Comparison of ENCODE assay signal across 1 cellular context in the genomic region with DNA sequence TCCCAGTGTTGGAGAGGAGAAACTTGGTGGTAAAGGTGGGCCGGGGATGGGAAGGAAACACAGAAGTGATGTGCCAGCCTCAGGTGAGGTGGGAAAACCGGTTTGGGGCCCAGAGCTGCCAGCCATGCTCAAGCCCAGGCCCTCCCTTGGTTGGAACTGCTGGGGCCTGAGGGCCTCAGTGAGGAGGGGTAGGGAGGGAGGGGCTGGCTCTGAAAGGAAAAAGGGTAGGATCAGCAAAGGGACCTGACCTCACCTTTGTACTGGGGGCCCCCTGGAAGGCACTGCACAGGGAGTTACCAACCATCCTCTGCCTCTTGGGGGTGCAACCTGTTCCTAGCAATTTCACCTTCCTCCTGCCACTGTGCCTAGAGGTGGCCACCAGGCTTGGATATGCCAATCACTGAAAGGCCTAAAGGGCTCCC.
A peak's percentile ranks its signal among the peaks of the same experiment; 100 is the strongest.
TF ChIP-seq lines count a peak whose summit lies in the region.

No MANE protein-coding gene starts in this region.

TF ChIP-seq in HepG2, 621 proteins besides CTCF, POLR2A, EP300 and RAD21 (continues in another document):
- peak; percentile 62; the same call in 1 of the 2 replicates for TF ChIP-seq PAF1 (CRISPR knock-in tag; IDR thresholded peaks at IDR 0.05)
- 0 out of 2 replicates have a peak, but pooled peaks have one; percentile 35 for TF ChIP-seq ZNF777 (CRISPR knock-in tag; IDR thresholded peaks at IDR 0.05)
- TF ChIP-seq, protein P1, sequence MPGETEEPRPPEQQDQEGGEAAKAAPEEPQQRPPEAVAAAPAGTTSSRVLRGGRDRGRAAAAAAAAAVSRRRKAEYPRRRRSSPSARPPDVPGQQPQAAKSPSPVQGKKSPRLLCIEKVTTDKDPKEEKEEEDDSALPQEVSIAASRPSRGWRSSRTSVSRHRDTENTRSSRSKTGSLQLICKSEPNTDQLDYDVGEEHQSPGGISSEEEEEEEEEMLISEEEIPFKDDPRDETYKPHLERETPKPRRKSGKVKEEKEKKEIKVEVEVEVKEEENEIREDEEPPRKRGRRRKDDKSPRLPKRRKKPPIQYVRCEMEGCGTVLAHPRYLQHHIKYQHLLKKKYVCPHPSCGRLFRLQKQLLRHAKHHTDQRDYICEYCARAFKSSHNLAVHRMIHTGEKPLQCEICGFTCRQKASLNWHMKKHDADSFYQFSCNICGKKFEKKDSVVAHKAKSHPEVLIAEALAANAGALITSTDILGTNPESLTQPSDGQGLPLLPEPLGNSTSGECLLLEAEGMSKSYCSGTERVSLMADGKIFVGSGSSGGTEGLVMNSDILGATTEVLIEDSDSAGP (CRISPR knock-in tag; IDR thresholded peaks at IDR 0.05; ENCODE audit: borderline replicate concordance): peak; percentile 52; the same call in 1 of the 2 replicates
- TF ChIP-seq EED (CRISPR knock-in tag; IDR thresholded peaks at IDR 0.05): 0 out of 2 replicates have a peak, but pooled peaks have one; percentile 37
- TF ChIP-seq, protein P2, sequence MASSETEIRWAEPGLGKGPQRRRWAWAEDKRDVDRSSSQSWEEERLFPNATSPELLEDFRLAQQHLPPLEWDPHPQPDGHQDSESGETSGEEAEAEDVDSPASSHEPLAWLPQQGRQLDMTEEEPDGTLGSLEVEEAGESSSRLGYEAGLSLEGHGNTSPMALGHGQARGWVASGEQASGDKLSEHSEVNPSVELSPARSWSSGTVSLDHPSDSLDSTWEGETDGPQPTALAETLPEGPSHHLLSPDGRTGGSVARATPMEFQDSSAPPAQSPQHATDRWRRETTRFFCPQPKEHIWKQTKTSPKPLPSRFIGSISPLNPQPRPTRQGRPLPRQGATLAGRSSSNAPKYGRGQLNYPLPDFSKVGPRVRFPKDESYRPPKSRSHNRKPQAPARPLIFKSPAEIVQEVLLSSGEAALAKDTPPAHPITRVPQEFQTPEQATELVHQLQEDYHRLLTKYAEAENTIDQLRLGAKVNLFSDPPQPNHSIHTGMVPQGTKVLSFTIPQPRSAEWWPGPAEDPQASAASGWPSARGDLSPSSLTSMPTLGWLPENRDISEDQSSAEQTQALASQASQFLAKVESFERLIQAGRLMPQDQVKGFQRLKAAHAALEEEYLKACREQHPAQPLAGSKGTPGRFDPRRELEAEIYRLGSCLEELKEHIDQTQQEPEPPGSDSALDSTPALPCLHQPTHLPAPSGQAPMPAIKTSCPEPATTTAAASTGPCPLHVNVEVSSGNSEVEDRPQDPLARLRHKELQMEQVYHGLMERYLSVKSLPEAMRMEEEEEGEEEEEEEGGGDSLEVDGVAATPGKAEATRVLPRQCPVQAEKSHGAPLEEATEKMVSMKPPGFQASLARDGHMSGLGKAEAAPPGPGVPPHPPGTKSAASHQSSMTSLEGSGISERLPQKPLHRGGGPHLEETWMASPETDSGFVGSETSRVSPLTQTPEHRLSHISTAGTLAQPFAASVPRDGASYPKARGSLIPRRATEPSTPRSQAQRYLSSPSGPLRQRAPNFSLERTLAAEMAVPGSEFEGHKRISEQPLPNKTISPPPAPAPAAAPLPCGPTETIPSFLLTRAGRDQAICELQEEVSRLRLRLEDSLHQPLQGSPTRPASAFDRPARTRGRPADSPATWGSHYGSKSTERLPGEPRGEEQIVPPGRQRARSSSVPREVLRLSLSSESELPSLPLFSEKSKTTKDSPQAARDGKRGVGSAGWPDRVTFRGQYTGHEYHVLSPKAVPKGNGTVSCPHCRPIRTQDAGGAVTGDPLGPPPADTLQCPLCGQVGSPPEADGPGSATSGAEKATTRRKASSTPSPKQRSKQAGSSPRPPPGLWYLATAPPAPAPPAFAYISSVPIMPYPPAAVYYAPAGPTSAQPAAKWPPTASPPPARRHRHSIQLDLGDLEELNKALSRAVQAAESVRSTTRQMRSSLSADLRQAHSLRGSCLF (CRISPR knock-in tag; IDR thresholded peaks at IDR 0.05; ENCODE audit: borderline replicate concordance): no peak
- TF ChIP-seq ZSCAN20 (CRISPR knock-in tag; IDR thresholded peaks at IDR 0.05; ENCODE audit: borderline replicate concordance): no peak
- TF ChIP-seq ZNF615 (CRISPR knock-in tag; IDR thresholded peaks at IDR 0.05; ENCODE audit: borderline replicate concordance): 0 out of 2 replicates have a peak, but pooled peaks have one; percentile 57
- TF ChIP-seq ZNF788 (CRISPR knock-in tag; IDR thresholded peaks at IDR 0.05; ENCODE audit: borderline replicate concordance): 0 out of 2 replicates have a peak, but pooled peaks have one; percentile 48
- TF ChIP-seq AGO2 (optimal IDR thresholded peaks at IDR 0.05; ENCODE audit: low read depth, low read length): peak; percentile 41
- TF ChIP-seq PCBP2 (optimal IDR thresholded peaks at IDR 0.05; ENCODE audit: low read depth, low read length, poor library complexity, severe bottlenecking): peak; percentile 18
- TF ChIP-seq, protein P3, sequence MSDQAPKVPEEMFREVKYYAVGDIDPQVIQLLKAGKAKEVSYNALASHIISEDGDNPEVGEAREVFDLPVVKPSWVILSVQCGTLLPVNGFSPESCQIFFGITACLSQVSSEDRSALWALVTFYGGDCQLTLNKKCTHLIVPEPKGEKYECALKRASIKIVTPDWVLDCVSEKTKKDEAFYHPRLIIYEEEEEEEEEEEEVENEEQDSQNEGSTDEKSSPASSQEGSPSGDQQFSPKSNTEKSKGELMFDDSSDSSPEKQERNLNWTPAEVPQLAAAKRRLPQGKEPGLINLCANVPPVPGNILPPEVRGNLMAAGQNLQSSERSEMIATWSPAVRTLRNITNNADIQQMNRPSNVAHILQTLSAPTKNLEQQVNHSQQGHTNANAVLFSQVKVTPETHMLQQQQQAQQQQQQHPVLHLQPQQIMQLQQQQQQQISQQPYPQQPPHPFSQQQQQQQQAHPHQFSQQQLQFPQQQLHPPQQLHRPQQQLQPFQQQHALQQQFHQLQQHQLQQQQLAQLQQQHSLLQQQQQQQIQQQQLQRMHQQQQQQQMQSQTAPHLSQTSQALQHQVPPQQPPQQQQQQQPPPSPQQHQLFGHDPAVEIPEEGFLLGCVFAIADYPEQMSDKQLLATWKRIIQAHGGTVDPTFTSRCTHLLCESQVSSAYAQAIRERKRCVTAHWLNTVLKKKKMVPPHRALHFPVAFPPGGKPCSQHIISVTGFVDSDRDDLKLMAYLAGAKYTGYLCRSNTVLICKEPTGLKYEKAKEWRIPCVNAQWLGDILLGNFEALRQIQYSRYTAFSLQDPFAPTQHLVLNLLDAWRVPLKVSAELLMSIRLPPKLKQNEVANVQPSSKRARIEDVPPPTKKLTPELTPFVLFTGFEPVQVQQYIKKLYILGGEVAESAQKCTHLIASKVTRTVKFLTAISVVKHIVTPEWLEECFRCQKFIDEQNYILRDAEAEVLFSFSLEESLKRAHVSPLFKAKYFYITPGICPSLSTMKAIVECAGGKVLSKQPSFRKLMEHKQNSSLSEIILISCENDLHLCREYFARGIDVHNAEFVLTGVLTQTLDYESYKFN (CRISPR knock-in tag; conservative IDR thresholded peaks at IDR 0.05): 0 out of 2 replicates have a peak, but pooled peaks have one; percentile 9
- TF ChIP-seq HOXA3 (CRISPR knock-in tag; IDR thresholded peaks at IDR 0.05): 0 out of 2 replicates have a peak, but pooled peaks have one; percentile 19
- TF ChIP-seq ZFY (CRISPR knock-in tag; IDR thresholded peaks at IDR 0.05): peak; percentile 43; the same call in 1 of the 2 replicates
- peak; percentile 57; the same call in 1 of the 2 replicates for TF ChIP-seq ZNF766 (CRISPR knock-in tag; IDR thresholded peaks at IDR 0.05; ENCODE audit: borderline replicate concordance)
- TF ChIP-seq MYC (CRISPR knock-in tag; IDR thresholded peaks at IDR 0.05; ENCODE audit: borderline replicate concordance): 0 out of 2 replicates have a peak, but pooled peaks have one; percentile 31
- TF ChIP-seq, protein P4, sequence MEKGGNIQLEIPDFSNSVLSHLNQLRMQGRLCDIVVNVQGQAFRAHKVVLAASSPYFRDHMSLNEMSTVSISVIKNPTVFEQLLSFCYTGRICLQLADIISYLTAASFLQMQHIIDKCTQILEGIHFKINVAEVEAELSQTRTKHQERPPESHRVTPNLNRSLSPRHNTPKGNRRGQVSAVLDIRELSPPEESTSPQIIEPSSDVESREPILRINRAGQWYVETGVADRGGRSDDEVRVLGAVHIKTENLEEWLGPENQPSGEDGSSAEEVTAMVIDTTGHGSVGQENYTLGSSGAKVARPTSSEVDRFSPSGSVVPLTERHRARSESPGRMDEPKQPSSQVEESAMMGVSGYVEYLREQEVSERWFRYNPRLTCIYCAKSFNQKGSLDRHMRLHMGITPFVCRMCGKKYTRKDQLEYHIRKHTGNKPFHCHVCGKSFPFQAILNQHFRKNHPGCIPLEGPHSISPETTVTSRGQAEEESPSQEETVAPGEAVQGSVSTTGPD (CRISPR knock-in tag; IDR thresholded peaks at IDR 0.05): no peak
- TF ChIP-seq, protein P5, sequence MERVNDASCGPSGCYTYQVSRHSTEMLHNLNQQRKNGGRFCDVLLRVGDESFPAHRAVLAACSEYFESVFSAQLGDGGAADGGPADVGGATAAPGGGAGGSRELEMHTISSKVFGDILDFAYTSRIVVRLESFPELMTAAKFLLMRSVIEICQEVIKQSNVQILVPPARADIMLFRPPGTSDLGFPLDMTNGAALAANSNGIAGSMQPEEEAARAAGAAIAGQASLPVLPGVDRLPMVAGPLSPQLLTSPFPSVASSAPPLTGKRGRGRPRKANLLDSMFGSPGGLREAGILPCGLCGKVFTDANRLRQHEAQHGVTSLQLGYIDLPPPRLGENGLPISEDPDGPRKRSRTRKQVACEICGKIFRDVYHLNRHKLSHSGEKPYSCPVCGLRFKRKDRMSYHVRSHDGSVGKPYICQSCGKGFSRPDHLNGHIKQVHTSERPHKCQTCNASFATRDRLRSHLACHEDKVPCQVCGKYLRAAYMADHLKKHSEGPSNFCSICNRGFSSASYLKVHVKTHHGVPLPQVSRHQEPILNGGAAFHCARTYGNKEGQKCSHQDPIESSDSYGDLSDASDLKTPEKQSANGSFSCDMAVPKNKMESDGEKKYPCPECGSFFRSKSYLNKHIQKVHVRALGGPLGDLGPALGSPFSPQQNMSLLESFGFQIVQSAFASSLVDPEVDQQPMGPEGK (CRISPR knock-in tag; IDR thresholded peaks at IDR 0.05): peak; percentile 49
- TF ChIP-seq RBFOX2 (IDR thresholded peaks at IDR 0.05; ENCODE audit: low read depth, low read length): peak; percentile 64
- TF ChIP-seq, protein P6, sequence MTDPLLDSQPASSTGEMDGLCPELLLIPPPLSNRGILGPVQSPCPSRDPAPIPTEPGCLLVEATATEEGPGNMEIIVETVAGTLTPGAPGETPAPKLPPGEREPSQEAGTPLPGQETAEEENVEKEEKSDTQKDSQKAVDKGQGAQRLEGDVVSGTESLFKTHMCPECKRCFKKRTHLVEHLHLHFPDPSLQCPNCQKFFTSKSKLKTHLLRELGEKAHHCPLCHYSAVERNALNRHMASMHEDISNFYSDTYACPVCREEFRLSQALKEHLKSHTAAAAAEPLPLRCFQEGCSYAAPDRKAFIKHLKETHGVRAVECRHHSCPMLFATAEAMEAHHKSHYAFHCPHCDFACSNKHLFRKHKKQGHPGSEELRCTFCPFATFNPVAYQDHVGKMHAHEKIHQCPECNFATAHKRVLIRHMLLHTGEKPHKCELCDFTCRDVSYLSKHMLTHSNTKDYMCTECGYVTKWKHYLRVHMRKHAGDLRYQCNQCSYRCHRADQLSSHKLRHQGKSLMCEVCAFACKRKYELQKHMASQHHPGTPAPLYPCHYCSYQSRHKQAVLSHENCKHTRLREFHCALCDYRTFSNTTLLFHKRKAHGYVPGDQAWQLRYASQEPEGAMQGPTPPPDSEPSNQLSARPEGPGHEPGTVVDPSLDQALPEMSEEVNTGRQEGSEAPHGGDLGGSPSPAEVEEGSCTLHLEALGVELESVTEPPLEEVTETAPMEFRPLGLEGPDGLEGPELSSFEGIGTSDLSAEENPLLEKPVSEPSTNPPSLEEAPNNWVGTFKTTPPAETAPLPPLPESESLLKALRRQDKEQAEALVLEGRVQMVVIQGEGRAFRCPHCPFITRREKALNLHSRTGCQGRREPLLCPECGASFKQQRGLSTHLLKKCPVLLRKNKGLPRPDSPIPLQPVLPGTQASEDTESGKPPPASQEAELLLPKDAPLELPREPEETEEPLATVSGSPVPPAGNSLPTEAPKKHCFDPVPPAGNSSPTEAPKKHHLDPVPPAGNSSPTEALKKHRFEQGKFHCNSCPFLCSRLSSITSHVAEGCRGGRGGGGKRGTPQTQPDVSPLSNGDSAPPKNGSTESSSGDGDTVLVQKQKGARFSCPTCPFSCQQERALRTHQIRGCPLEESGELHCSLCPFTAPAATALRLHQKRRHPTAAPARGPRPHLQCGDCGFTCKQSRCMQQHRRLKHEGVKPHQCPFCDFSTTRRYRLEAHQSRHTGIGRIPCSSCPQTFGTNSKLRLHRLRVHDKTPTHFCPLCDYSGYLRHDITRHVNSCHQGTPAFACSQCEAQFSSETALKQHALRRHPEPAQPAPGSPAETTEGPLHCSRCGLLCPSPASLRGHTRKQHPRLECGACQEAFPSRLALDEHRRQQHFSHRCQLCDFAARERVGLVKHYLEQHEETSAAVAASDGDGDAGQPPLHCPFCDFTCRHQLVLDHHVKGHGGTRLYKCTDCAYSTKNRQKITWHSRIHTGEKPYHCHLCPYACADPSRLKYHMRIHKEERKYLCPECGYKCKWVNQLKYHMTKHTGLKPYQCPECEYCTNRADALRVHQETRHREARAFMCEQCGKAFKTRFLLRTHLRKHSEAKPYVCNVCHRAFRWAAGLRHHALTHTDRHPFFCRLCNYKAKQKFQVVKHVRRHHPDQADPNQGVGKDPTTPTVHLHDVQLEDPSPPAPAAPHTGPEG (CRISPR knock-in tag; IDR thresholded peaks at IDR 0.05): no peak
- TF ChIP-seq, protein P7, sequence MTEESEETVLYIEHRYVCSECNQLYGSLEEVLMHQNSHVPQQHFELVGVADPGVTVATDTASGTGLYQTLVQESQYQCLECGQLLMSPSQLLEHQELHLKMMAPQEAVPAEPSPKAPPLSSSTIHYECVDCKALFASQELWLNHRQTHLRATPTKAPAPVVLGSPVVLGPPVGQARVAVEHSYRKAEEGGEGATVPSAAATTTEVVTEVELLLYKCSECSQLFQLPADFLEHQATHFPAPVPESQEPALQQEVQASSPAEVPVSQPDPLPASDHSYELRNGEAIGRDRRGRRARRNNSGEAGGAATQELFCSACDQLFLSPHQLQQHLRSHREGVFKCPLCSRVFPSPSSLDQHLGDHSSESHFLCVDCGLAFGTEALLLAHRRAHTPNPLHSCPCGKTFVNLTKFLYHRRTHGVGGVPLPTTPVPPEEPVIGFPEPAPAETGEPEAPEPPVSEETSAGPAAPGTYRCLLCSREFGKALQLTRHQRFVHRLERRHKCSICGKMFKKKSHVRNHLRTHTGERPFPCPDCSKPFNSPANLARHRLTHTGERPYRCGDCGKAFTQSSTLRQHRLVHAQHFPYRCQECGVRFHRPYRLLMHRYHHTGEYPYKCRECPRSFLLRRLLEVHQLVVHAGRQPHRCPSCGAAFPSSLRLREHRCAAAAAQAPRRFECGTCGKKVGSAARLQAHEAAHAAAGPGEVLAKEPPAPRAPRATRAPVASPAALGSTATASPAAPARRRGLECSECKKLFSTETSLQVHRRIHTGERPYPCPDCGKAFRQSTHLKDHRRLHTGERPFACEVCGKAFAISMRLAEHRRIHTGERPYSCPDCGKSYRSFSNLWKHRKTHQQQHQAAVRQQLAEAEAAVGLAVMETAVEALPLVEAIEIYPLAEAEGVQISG (CRISPR knock-in tag; IDR thresholded peaks at IDR 0.05): peak; percentile 26; the same call in 1 of the 2 replicates
- TF ChIP-seq ZFP82 (CRISPR knock-in tag; IDR thresholded peaks at IDR 0.05; ENCODE audit: borderline replicate concordance): no peak
- TF ChIP-seq IRF2 (CRISPR knock-in tag; IDR thresholded peaks at IDR 0.05): no peak
- TF ChIP-seq NR2F6 (IDR thresholded peaks at IDR 0.05): 0 out of 2 replicates have a peak, but pooled peaks have one; percentile 6
- no peak for TF ChIP-seq NR2F6 (CRISPR knock-in tag; IDR thresholded peaks at IDR 0.05)
